Comparison of ENCODE assay signal across 1 cellular context in the genomic region with DNA sequence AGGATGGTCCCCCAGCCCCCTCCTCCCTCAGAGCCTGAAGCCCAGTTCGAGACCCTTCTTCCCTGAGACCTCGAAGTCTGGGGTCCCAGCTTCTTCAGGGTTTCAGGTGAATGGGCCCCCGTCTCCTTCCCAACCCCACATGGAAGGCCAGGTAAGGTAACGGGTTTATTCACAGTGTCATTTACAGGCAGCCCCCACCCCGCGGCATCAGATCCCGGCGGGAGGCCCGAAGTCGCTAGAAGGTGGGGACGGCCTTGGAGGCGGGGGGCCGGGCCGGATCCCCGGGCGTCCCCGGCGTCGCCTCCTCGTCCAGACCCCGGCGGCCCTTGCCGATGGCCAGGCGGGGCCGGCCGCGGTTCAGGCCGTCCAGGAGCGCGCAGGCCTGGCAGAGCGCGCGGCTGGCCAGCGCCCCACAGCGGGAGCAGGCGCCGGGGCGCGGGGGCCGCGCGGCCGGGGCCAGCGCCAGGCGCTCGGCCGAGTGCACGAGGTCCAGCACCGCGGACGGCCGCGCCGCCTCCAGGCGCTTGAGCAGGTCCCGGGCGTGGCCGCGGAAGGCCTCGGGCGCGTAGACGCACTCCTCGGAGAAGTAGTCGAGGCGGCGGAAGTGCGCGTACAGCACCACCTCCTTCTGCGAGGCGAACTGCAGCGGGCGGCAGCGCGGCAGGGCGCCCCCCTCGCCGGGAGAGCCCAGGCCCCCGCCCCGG.
TF ChIP-seq lines count a peak whose summit lies in the region.

No MANE protein-coding gene starts in this region.

TF ChIP-seq in WTC11, 78 proteins besides CTCF, POLR2A, EP300 and RAD21 (continued from another document):
- TF ChIP-seq MXD4 (CRISPR knock-in tag; IDR thresholded peaks at IDR 0.05; ENCODE audit: borderline replicate concordance), result no peak
- TF ChIP-seq, protein P1, sequence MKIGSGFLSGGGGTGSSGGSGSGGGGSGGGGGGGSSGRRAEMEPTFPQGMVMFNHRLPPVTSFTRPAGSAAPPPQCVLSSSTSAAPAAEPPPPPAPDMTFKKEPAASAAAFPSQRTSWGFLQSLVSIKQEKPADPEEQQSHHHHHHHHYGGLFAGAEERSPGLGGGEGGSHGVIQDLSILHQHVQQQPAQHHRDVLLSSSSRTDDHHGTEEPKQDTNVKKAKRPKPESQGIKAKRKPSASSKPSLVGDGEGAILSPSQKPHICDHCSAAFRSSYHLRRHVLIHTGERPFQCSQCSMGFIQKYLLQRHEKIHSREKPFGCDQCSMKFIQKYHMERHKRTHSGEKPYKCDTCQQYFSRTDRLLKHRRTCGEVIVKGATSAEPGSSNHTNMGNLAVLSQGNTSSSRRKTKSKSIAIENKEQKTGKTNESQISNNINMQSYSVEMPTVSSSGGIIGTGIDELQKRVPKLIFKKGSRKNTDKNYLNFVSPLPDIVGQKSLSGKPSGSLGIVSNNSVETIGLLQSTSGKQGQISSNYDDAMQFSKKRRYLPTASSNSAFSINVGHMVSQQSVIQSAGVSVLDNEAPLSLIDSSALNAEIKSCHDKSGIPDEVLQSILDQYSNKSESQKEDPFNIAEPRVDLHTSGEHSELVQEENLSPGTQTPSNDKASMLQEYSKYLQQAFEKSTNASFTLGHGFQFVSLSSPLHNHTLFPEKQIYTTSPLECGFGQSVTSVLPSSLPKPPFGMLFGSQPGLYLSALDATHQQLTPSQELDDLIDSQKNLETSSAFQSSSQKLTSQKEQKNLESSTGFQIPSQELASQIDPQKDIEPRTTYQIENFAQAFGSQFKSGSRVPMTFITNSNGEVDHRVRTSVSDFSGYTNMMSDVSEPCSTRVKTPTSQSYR (CRISPR knock-in tag; IDR thresholded peaks at IDR 0.05), result no peak
- TF ChIP-seq ZNF671 (CRISPR knock-in tag; IDR thresholded peaks at IDR 0.05), result no peak
- TF ChIP-seq TP53 (CRISPR knock-in tag; IDR thresholded peaks at IDR 0.05), result no peak
- TF ChIP-seq, protein P2, sequence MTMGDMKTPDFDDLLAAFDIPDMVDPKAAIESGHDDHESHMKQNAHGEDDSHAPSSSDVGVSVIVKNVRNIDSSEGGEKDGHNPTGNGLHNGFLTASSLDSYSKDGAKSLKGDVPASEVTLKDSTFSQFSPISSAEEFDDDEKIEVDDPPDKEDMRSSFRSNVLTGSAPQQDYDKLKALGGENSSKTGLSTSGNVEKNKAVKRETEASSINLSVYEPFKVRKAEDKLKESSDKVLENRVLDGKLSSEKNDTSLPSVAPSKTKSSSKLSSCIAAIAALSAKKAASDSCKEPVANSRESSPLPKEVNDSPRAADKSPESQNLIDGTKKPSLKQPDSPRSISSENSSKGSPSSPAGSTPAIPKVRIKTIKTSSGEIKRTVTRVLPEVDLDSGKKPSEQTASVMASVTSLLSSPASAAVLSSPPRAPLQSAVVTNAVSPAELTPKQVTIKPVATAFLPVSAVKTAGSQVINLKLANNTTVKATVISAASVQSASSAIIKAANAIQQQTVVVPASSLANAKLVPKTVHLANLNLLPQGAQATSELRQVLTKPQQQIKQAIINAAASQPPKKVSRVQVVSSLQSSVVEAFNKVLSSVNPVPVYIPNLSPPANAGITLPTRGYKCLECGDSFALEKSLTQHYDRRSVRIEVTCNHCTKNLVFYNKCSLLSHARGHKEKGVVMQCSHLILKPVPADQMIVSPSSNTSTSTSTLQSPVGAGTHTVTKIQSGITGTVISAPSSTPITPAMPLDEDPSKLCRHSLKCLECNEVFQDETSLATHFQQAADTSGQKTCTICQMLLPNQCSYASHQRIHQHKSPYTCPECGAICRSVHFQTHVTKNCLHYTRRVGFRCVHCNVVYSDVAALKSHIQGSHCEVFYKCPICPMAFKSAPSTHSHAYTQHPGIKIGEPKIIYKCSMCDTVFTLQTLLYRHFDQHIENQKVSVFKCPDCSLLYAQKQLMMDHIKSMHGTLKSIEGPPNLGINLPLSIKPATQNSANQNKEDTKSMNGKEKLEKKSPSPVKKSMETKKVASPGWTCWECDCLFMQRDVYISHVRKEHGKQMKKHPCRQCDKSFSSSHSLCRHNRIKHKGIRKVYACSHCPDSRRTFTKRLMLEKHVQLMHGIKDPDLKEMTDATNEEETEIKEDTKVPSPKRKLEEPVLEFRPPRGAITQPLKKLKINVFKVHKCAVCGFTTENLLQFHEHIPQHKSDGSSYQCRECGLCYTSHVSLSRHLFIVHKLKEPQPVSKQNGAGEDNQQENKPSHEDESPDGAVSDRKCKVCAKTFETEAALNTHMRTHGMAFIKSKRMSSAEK (CRISPR knock-in tag; IDR thresholded peaks at IDR 0.05; ENCODE audit: borderline replicate concordance), result no peak
- no peak for TF ChIP-seq RELA (CRISPR knock-in tag; IDR thresholded peaks at IDR 0.05; ENCODE audit: borderline replicate concordance)
- TF ChIP-seq, protein P3, sequence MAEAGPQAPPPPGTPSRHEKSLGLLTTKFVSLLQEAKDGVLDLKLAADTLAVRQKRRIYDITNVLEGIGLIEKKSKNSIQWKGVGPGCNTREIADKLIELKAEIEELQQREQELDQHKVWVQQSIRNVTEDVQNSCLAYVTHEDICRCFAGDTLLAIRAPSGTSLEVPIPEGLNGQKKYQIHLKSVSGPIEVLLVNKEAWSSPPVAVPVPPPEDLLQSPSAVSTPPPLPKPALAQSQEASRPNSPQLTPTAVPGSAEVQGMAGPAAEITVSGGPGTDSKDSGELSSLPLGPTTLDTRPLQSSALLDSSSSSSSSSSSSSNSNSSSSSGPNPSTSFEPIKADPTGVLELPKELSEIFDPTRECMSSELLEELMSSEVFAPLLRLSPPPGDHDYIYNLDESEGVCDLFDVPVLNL (CRISPR knock-in tag; IDR thresholded peaks at IDR 0.05; ENCODE audit: borderline replicate concordance, low read depth), result no peak
- no peak for TF ChIP-seq OVOL2 (CRISPR knock-in tag; IDR thresholded peaks at IDR 0.05; ENCODE audit: borderline replicate concordance)
- no peak for TF ChIP-seq RORB (CRISPR knock-in tag; IDR thresholded peaks at IDR 0.05)
- TF ChIP-seq ELF4 (CRISPR knock-in tag; IDR thresholded peaks at IDR 0.05; ENCODE audit: low read depth), result no peak
- TF ChIP-seq, protein P4, sequence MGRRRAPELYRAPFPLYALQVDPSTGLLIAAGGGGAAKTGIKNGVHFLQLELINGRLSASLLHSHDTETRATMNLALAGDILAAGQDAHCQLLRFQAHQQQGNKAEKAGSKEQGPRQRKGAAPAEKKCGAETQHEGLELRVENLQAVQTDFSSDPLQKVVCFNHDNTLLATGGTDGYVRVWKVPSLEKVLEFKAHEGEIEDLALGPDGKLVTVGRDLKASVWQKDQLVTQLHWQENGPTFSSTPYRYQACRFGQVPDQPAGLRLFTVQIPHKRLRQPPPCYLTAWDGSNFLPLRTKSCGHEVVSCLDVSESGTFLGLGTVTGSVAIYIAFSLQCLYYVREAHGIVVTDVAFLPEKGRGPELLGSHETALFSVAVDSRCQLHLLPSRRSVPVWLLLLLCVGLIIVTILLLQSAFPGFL (CRISPR knock-in tag; IDR thresholded peaks at IDR 0.05; ENCODE audit: borderline replicate concordance), result no peak
- no peak for TF ChIP-seq CBFB (CRISPR knock-in tag; IDR thresholded peaks at IDR 0.05; ENCODE audit: low read depth)
- TF ChIP-seq, protein P5, sequence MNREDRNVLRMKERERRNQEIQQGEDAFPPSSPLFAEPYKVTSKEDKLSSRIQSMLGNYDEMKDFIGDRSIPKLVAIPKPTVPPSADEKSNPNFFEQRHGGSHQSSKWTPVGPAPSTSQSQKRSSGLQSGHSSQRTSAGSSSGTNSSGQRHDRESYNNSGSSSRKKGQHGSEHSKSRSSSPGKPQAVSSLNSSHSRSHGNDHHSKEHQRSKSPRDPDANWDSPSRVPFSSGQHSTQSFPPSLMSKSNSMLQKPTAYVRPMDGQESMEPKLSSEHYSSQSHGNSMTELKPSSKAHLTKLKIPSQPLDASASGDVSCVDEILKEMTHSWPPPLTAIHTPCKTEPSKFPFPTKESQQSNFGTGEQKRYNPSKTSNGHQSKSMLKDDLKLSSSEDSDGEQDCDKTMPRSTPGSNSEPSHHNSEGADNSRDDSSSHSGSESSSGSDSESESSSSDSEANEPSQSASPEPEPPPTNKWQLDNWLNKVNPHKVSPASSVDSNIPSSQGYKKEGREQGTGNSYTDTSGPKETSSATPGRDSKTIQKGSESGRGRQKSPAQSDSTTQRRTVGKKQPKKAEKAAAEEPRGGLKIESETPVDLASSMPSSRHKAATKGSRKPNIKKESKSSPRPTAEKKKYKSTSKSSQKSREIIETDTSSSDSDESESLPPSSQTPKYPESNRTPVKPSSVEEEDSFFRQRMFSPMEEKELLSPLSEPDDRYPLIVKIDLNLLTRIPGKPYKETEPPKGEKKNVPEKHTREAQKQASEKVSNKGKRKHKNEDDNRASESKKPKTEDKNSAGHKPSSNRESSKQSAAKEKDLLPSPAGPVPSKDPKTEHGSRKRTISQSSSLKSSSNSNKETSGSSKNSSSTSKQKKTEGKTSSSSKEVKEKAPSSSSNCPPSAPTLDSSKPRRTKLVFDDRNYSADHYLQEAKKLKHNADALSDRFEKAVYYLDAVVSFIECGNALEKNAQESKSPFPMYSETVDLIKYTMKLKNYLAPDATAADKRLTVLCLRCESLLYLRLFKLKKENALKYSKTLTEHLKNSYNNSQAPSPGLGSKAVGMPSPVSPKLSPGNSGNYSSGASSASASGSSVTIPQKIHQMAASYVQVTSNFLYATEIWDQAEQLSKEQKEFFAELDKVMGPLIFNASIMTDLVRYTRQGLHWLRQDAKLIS (CRISPR knock-in tag; IDR thresholded peaks at IDR 0.05; ENCODE audit: borderline replicate concordance), result no peak
- TF ChIP-seq SMAD3 (CRISPR knock-in tag; IDR thresholded peaks at IDR 0.05; ENCODE audit: borderline replicate concordance), result no peak
- TF ChIP-seq NFYB (CRISPR knock-in tag; conservative IDR thresholded peaks at IDR 0.05; ENCODE audit: low read depth), result no peak
- TF ChIP-seq IRF2 (CRISPR knock-in tag; IDR thresholded peaks at IDR 0.05; ENCODE audit: borderline replicate concordance, low read depth), result no peak
